ENCODE assay signal across 8 cellular contexts in genomic region chr3:52278510-52279069, GRCh38. TPM values are rescaled to one million over a fixed set of nuclear protein-coding genes. Genes with fewer than 3 reads are reported as not detected.
DNase-seq lines count a peak whose midpoint lies in the region; ATAC-seq and TF ChIP-seq lines count a peak whose summit lies in the region.

Gene WDR82 (minus strand): TSS chr3:52278649. CDS start chr3:52278361, 288 bp downstream.

- peak within 1 kb of the TSS; percentile 72 for H2AFZ ChIP-seq in SU-DHL-6 (ENCODE audit: low read depth, low read length, severe bottlenecking)
- peak within 1 kb of the TSS; percentile 98 for H2AFZ ChIP-seq in trophoblast cell (ENCODE audit: insufficient read depth, low read length, poor library complexity)

- no peaks in the 10 kb centered on the region for H3K27me3 Mint-ChIP-seq in activated naive CD8-positive, alpha-beta T cell treated with anti-CD3 and anti-CD28 coated beads, Interleukin-2, amount 10 ng/mL, durations not matched to agents 7 days and 5 days

- H3K79me2 ChIP-seq in SU-DHL-6 (ENCODE audit: insufficient read depth, low read length), result peaks cover 46% of the 10 kb centered on the region
- peaks cover 29% of the 10 kb centered on the region for H3K79me2 ChIP-seq in trophoblast cell (ENCODE audit: control insufficient read depth, insufficient read depth, low read length, poor library complexity)

- H3K27ac ChIP-seq in SU-DHL-6 (ENCODE audit: low read depth, low read length) (peak within 1 kb of the TSS; percentile 73), trophoblast cell (ENCODE audit: low read depth, low read length) (peak within 1 kb of the TSS; percentile 96), tibial nerve (peak within 1 kb of the TSS; percentile 83 to 97 (median 93))

- H3K4me3 ChIP-seq in SU-DHL-6 (ENCODE audit: insufficient read depth, low read length, poor library complexity, severe bottlenecking) (peak within 1 kb of the TSS; percentile 86), trophoblast cell (ENCODE audit: low read depth, low read length) (peak within 1 kb of the TSS; percentile 88), tibial nerve (peak within 1 kb of the TSS; percentile 60 to 94 (median 82))

- POLR2A ChIA-PET in activated naive CD8-positive, alpha-beta T cell treated with anti-CD3 and anti-CD28 coated beads, Interleukin-2, amount 10 ng/mL, durations not matched to agents 7 days and 5 days (lab: Charles Lee), result interaction anchor here (1.0 to 25.1 kb wide), 11 partner anchors 10 to 1669 kb away, joined by 3 to 1053 read pairs (median 10); partner anchors contain the start of genes GLYCTK, POC1A, PPM1M and TLR9

- no peaks in the 10 kb centered on the region for H3K36me3 ChIP-seq in SU-DHL-6 (ENCODE audit: low read length)
- H3K36me3 ChIP-seq in trophoblast cell (ENCODE audit: control insufficient read depth in 1 of 2, insufficient read depth in 2 of 2, low read length in 2 of 2), result no peaks in the 10 kb centered on the region
- peaks cover 0 to 17% (median 0%) of the 10 kb centered on the region in 3 donors for H3K36me3 ChIP-seq in tibial nerve

- peak within 1 kb of the TSS; percentile 99 for H3K18ac ChIP-seq in trophoblast cell (ENCODE audit: low read length)

- H3K27me3 ChIP-seq in SU-DHL-6 (ENCODE audit: low read length) (no peaks in the 10 kb centered on the region), trophoblast cell (ENCODE audit: insufficient read depth, low read length) (no peaks in the 10 kb centered on the region), tibial nerve (no peaks in the 10 kb centered on the region)

- peak; percentile 82 for DNase-seq in NCI-H1105 (lab: John Stamatoyannopoulos, UW)
- peak; percentile 100 for DNase-seq in activated naive CD8-positive, alpha-beta T cell treated with anti-CD3 and anti-CD28 coated beads, Interleukin-2, amount 10 ng/mL, durations not matched to agents 7 days and 5 days
- peak; percentile 99 for DNase-seq in Right ventricle myocardium inferior (ENCODE audit: missing footprints)
- peak; percentile 92 to 95 for DNase-seq in trophoblast cell
- DNase-seq in tibial nerve (ENCODE audit: low spot score in 2 of 2), result peak; percentile 94 to 96

- peak within 1 kb of the TSS; percentile 97 for H3K14ac ChIP-seq in trophoblast cell (ENCODE audit: low read length)

- H3K9me3 ChIP-seq in SU-DHL-6 (ENCODE audit: insufficient read depth, low read length) (no peaks in the 10 kb centered on the region), trophoblast cell (ENCODE audit: insufficient read depth, low read depth, low read length) (no peaks in the 10 kb centered on the region), tibial nerve (no peaks in the 10 kb centered on the region)

- peak within 1 kb of the TSS; percentile 88 for H2AK5ac ChIP-seq in trophoblast cell (ENCODE audit: low read length)

- H3K4me1 ChIP-seq in trophoblast cell (ENCODE audit: control insufficient read depth in 1 of 2, insufficient read depth in 2 of 2, low read length in 2 of 2) (peaks cover 16% of the 10 kb centered on the region in 2 experiments), tibial nerve (peaks cover 0 to 54% (median 28%) of the 10 kb centered on the region in 4 donors)

- H3K4me2 ChIP-seq in SU-DHL-6 (ENCODE audit: low read depth, low read length, poor library complexity, severe bottlenecking) (peak within 1 kb of the TSS; percentile 97), trophoblast cell (ENCODE audit: low read length) (peak within 1 kb of the TSS; percentile 94)

- TF ChIP-seq CTCF in GM12872 (IDR thresholded peaks at IDR 0.05; ENCODE audit: insufficient read depth, low read depth, low read length) (peak; percentile 59), SU-DHL-6 (IDR thresholded peaks at IDR 0.05; ENCODE audit: insufficient read depth, low read length, poor library complexity, severe bottlenecking) (no peak), tibial nerve (IDR thresholded peaks at IDR 0.05) (peak; percentile 34 to 73 (median 44))

- peaks cover 51% of the 10 kb centered on the region for H3K4me1 Mint-ChIP-seq in activated naive CD8-positive, alpha-beta T cell treated with anti-CD3 and anti-CD28 coated beads, Interleukin-2, amount 10 ng/mL, durations not matched to agents 7 days and 5 days

- H2BK5ac ChIP-seq in trophoblast cell (ENCODE audit: low read depth, low read length, poor library complexity), result peak within 1 kb of the TSS; percentile 95

- peak within 1 kb of the TSS; percentile 98 for H3K4ac ChIP-seq in trophoblast cell (ENCODE audit: low read depth, low read length)

- H4K20me1 ChIP-seq in SU-DHL-6 (ENCODE audit: low read depth, low read length), result peaks cover 25% of the 10 kb centered on the region

- intact Hi-C loops in Right ventricle myocardium inferior (cut with DNase I), result loop anchor here (2.0 kb wide), 2 partner anchors 40 to 124 kb away; partner anchors contain the start of genes POC1A and TWF2

- H2BK12ac ChIP-seq in trophoblast cell (ENCODE audit: low read length), result peak within 1 kb of the TSS; percentile 45

- peaks cover 18% of the 10 kb centered on the region for H3K79me1 ChIP-seq in trophoblast cell (ENCODE audit: low read length)

- H3K27ac Mint-ChIP-seq in activated naive CD8-positive, alpha-beta T cell treated with anti-CD3 and anti-CD28 coated beads, Interleukin-2, amount 10 ng/mL, durations not matched to agents 7 days and 5 days, result peak within 1 kb of the TSS; percentile 99

- peak; percentile 71 to 94 for TF ChIP-seq POLR2A in tibial nerve (IDR thresholded peaks at IDR 0.05)

- H4K8ac ChIP-seq in trophoblast cell (ENCODE audit: low read depth, low read length), result peak within 1 kb of the TSS; percentile 99

- H3K9ac ChIP-seq in SU-DHL-6 (ENCODE audit: low read length), result peak within 1 kb of the TSS; percentile 73
- H3K9ac ChIP-seq in trophoblast cell (ENCODE audit: low read length), result peak within 1 kb of the TSS; percentile 94

- peak in 1 of 2 donors; percentile 97 for TF ChIP-seq EP300 in tibial nerve (IDR thresholded peaks at IDR 0.05)

- H4K12ac ChIP-seq in trophoblast cell (ENCODE audit: low read depth, low read length), result peak within 1 kb of the TSS; percentile 99

- peaks cover 10% of the 10 kb centered on the region for H3F3A ChIP-seq in SU-DHL-6 (ENCODE audit: insufficient read depth)

- H3K23ac ChIP-seq in trophoblast cell (ENCODE audit: low read length), result no peak within 1 kb of the TSS

- H3K36me3 Mint-ChIP-seq in activated naive CD8-positive, alpha-beta T cell treated with anti-CD3 and anti-CD28 coated beads, Interleukin-2, amount 10 ng/mL, durations not matched to agents 7 days and 5 days, result peaks cover 32% of the 10 kb centered on the region

- peak within 1 kb of the TSS; percentile 98 for H3K4me3 Mint-ChIP-seq in activated naive CD8-positive, alpha-beta T cell treated with anti-CD3 and anti-CD28 coated beads, Interleukin-2, amount 10 ng/mL, durations not matched to agents 7 days and 5 days

- WGBS in trophoblast cell (ENCODE audit: extremely low coverage, insufficient coverage, insufficient read length), result no CpG with 5 or more reads among the region's 58 CpGs
- WGBS in tibial nerve, 2 donors, result 0% methylated on average over 21 to 43 of the region's 58 CpGs

- ATAC-seq in HG02642 (IDR thresholded peaks at IDR 0.05; ENCODE audit: poor library complexity, unreplicated experiment) (peak; percentile 92), Right ventricle myocardium inferior (peak; percentile 98)
- peak; percentile 70 for ATAC-seq in activated naive CD8-positive, alpha-beta T cell treated with anti-CD3 and anti-CD28 coated beads, Interleukin-2, amount 10 ng/mL, durations not matched to agents 7 days and 5 days (ENCODE audit: low read depth)

- H3K9me3 Mint-ChIP-seq in activated naive CD8-positive, alpha-beta T cell treated with anti-CD3 and anti-CD28 coated beads, Interleukin-2, amount 10 ng/mL, durations not matched to agents 7 days and 5 days, result no peaks in the 10 kb centered on the region

- H2BK120ac ChIP-seq in trophoblast cell (ENCODE audit: insufficient read depth, low read length, poor library complexity), result peak within 1 kb of the TSS; percentile 94

- H4K91ac ChIP-seq in trophoblast cell (ENCODE audit: low read depth, low read length), result peak within 1 kb of the TSS; percentile 97

- no peaks in the 10 kb centered on the region for H3K9me2 ChIP-seq in SU-DHL-6 (replicated peaks; ENCODE audit: insufficient read depth, low read length)

RNA-seq across cellular contexts. Expression of gene WDR82, which starts in this region (rescaled TPM):
- total RNA-seq in activated naive CD8-positive, alpha-beta T cell treated with anti-CD3 and anti-CD28 coated beads, Interleukin-2, amount 10 ng/mL, durations not matched to agents 7 days and 5 days, result 100 to 1,000 TPM; 134 to 140 TPM
- total RNA-seq in Right ventricle myocardium inferior (62.3 TPM), tibial nerve (10 to 100 TPM; 42.1 to 52.9 (median 48.6) TPM)
- 30.8 and 31.8 TPM in 2 replicates for polyA plus RNA-seq in trophoblast cell (2013)

Comparison
In these comparisons a context has a peak if more than half of its experiments do, and no peak if none do; other contexts are left out.
1. Peak in every context shown above with its lines: DNase-seq, ATAC-seq, H3K4me3 ChIP-seq and H3K27ac ChIP-seq.